In genomic region chr17:41416478-41416877, GRCh38 we compare ENCODE assay signal across 1 cellular context.
TF ChIP-seq lines count a peak whose summit lies in the region.

No MANE protein-coding gene starts in this region.

TF ChIP-seq in SK-N-SH treated with all-trans-retinoic acid at 6 μM for 48 hours, 23 proteins besides CTCF, POLR2A, EP300 and RAD21:
- no peak for TF ChIP-seq CREB5 (CRISPR knock-in tag; IDR thresholded peaks at IDR 0.05; ENCODE audit: low read depth)
- TF ChIP-seq, protein P1, sequence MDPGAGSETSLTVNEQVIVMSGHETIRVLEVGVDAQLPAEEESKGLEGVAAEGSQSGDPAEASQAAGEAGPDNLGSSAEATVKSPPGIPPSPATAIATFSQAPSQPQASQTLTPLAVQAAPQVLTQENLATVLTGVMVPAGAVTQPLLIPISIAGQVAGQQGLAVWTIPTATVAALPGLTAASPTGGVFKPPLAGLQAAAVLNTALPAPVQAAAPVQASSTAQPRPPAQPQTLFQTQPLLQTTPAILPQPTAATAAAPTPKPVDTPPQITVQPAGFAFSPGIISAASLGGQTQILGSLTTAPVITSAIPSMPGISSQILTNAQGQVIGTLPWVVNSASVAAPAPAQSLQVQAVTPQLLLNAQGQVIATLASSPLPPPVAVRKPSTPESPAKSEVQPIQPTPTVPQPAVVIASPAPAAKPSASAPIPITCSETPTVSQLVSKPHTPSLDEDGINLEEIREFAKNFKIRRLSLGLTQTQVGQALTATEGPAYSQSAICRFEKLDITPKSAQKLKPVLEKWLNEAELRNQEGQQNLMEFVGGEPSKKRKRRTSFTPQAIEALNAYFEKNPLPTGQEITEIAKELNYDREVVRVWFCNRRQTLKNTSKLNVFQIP (CRISPR knock-in tag; IDR thresholded peaks at IDR 0.05; ENCODE audit: borderline replicate concordance, low read depth), result no peak
- no peak for TF ChIP-seq ZNF70 (CRISPR knock-in tag; IDR thresholded peaks at IDR 0.05)
- no peak for TF ChIP-seq ZNF8 (CRISPR knock-in tag; IDR thresholded peaks at IDR 0.05)
- no peak for TF ChIP-seq GLIS3 (CRISPR knock-in tag; IDR thresholded peaks at IDR 0.05)
- TF ChIP-seq OSR1 (CRISPR knock-in tag; IDR thresholded peaks at IDR 0.05), result no peak
- TF ChIP-seq ZFP30 (CRISPR knock-in tag; IDR thresholded peaks at IDR 0.05), result no peak
- no peak for TF ChIP-seq CSDC2 (CRISPR knock-in tag; IDR thresholded peaks at IDR 0.05)
- no peak for TF ChIP-seq PPARA (CRISPR knock-in tag; IDR thresholded peaks at IDR 0.05; ENCODE audit: borderline replicate concordance)
- no peak for TF ChIP-seq ESRRG (CRISPR knock-in tag; IDR thresholded peaks at IDR 0.05)
- TF ChIP-seq SNAI2 (CRISPR knock-in tag; IDR thresholded peaks at IDR 0.05), result no peak
- TF ChIP-seq RARB (CRISPR knock-in tag; IDR thresholded peaks at IDR 0.05), result no peak
- no peak for TF ChIP-seq ZC3H10 (CRISPR knock-in tag; IDR thresholded peaks at IDR 0.05)
- TF ChIP-seq CSRNP3 (CRISPR knock-in tag; IDR thresholded peaks at IDR 0.05), result no peak
- TF ChIP-seq ISL1 (CRISPR knock-in tag; IDR thresholded peaks at IDR 0.05), result no peak
